In genomic region chr16:57060323-57061083, GRCh38 we compare ENCODE assay signal across 10 cellular contexts. TPM values are rescaled to one million over a fixed set of nuclear protein-coding genes. Genes with fewer than 3 reads are reported as not detected.
DNase-seq lines count a peak whose midpoint lies in the region; ATAC-seq and TF ChIP-seq lines count a peak whose summit lies in the region.
"Had no signal": no experiment of that assay in that cellular context is flagged by ENCODE, and none has a peak within 500 bp of the region (broad histone marks: within the 10 kb centered on the region; RNA-seq: fewer than 3 reads in every experiment).

No MANE protein-coding gene starts in this region.

- ATAC-seq in RWPE2 (ENCODE audit: low read depth) (peak; percentile 15; the same call in 1 of the 3 replicates), omental fat pad (ENCODE audit: low FRiP score) (peak; percentile 17)

- H3K27me3 ChIP-seq in RWPE2 (ENCODE audit: insufficient read depth, poor library complexity, severe bottlenecking), result no peaks in the 10 kb centered on the region
- no peaks in the 10 kb centered on the region for H3K27me3 ChIP-seq in esophagus (ENCODE audit: control insufficient read depth in 1 of 2, insufficient read depth in 2 of 2, low read length in 2 of 2)

- peak; percentile 27 for DNase-seq in AG20443 (ENCODE audit: low spot score)
- DNase-seq in RWPE2 (ENCODE audit: low spot score), result no peak
- DNase-seq in omental fat pad (ENCODE audit: low spot score), result no peak
- DNase-seq in cerebellar cortex (ENCODE audit: low spot score), result no peak
- no peak for DNase-seq in iPS-NIHi7 (ENCODE audit: extremely low spot score)
- DNase-seq in stimulated activated CD4-positive, alpha-beta T cell treated with anti-CD3 and anti-CD28 coated beads, Interleukin-2, amount 100 ng/mL, for 24 hours, result no peak
- no peak for DNase-seq in retina
- DNase-seq: NCI-H187 treated with DMSO at 0.1 percent for 48 hours had no signal

- H3K27ac ChIP-seq in RWPE2 (ENCODE audit: poor library complexity, severe bottlenecking), result peak overlapping the region; percentile 78
- H3K27ac ChIP-seq in esophagus (ENCODE audit: low read depth in 2 of 2, low read length in 1 of 2), result peak overlapping the region; percentile 27 to 53

- no peak for TF ChIP-seq CTCF in RWPE2 (IDR thresholded peaks at IDR 0.05; ENCODE audit: poor library complexity, severe bottlenecking)
- TF ChIP-seq CTCF in omental fat pad (IDR thresholded peaks at IDR 0.05), result no peak

- 80 to 84% methylated on average over 9 of the region's 9 CpGs for WGBS in esophagus, 2 donors

- H3K9me3 ChIP-seq in RWPE2 (ENCODE audit: severe bottlenecking) (no peaks in the 10 kb centered on the region), esophagus (ENCODE audit: control insufficient read depth in 2 of 2, insufficient read depth in 1 of 2, low read depth in 1 of 2, low read length in 1 of 2) (peaks cover 0 to 2% of the 10 kb centered on the region in 2 donors)

- H3K36me3 ChIP-seq in RWPE2 (ENCODE audit: low read depth) (no peaks in the 10 kb centered on the region), esophagus (ENCODE audit: control insufficient read depth in 2 of 2, insufficient read depth in 2 of 2, low read length in 1 of 2) (peaks cover 0 to 26% of the 10 kb centered on the region in 2 donors)

- H3K4me3 ChIP-seq in RWPE2 (ENCODE audit: severe bottlenecking) (no peak overlapping the region), esophagus (ENCODE audit: low read depth in 1 of 2, low read length in 2 of 2) (no peak overlapping the region)

- peaks cover 18% of the 10 kb centered on the region for H3K4me1 ChIP-seq in RWPE2 (ENCODE audit: insufficient read depth, poor library complexity, severe bottlenecking)
- H3K4me1 ChIP-seq in esophagus (ENCODE audit: control insufficient read depth in 2 of 2, insufficient read depth in 2 of 2, low read length in 1 of 2), result peaks cover 5 to 9% of the 10 kb centered on the region in 2 donors
- H3K4me1 ChIP-seq: parathyroid adenoma had no signal

RNA-seq across cellular contexts. Expression of gene CPNE2, which starts 31.9 kb away (rescaled TPM):
- 10 to 100 TPM; 18.3 to 24.5 TPM for polyA plus RNA-seq in esophagus
- total RNA-seq in omental fat pad, result 10 to 100 TPM; 28.2 to 66.0 (median 45.8) TPM
